21 cellular contexts compared by ENCODE assay signal in genomic region chr11:111312076-111312475, GRCh38. TPM values are rescaled to one million over a fixed set of nuclear protein-coding genes. Genes with fewer than 3 reads are reported as not detected.
"Had no signal": no experiment of that assay in that cellular context is flagged by ENCODE, and none has a peak within 500 bp of the region (broad histone marks: within the 10 kb centered on the region; RNA-seq: fewer than 3 reads in every experiment).

No MANE protein-coding gene starts in this region.

- H3K4me3 ChIP-seq: adrenal gland, MG63 had no signal

- ATAC-seq: activated CD4-positive, alpha-beta T cell treated with anti-CD3 and anti-CD28 coated beads for 36 hours; activated CD8-positive, alpha-beta T cell treated with anti-CD3 and anti-CD28 coated beads for 36 hours; PC-3; T-helper 17 cell had no signal

- H3K27ac ChIP-seq: adrenal gland had no signal

- H3K4me1 ChIP-seq: adrenal gland had no signal

- H3K27me3 ChIP-seq: adrenal gland had no signal

- H3K9me3 ChIP-seq: adrenal gland had no signal

- H3K36me3 ChIP-seq: adrenal gland, MG63 had no signal

- DNase-seq: activated CD4-positive, alpha-beta T cell treated with anti-CD3 and anti-CD28 coated beads for 36 hours; activated CD4-positive, CD25-positive, alpha-beta regulatory T cell; activated CD8-positive, alpha-beta memory T cell treated with anti-CD3 and anti-CD28 coated beads, Interleukin-2, amount 50 U/mL, for 4 hours; activated CD8-positive, alpha-beta T cell treated with anti-CD3 and anti-CD28 coated beads for 36 hours; activated naive CD4-positive, alpha-beta T cell treated with anti-CD3 and anti-CD28 coated beads, Interleukin-2, amount 50 U/mL, for 16 hours; activated naive CD8-positive, alpha-beta T cell treated with anti-CD3 and anti-CD28 coated beads, Interleukin-2, amount 10 ng/mL, durations not matched to agents 7 days and 5 days; adrenal gland; anterior cingulate cortex; caudate nucleus; MG63; MV-4-11; NCI-H1092 treated with DMSO at 0.1 percent for 48 hours; NCI-H1436 treated with DMSO at 0.1 percent for 48 hours; NCI-H187; NCI-H446 treated with DMSO at 0.1 percent for 48 hours; NCI-H526 treated with DMSO at 0.1 percent for 48 hours; PC-3; SHP77; T-helper 17 cell; T1000 had no signal

RNA-seq across cellular contexts. Expression of gene POU2AF3, which starts 13.7 kb away (rescaled TPM):
- total RNA-seq: activated CD4-positive, alpha-beta T cell treated with anti-CD3 and anti-CD28 coated beads for 36 hours; activated CD8-positive, alpha-beta T cell treated with anti-CD3 and anti-CD28 coated beads for 36 hours; activated naive CD8-positive, alpha-beta T cell treated with anti-CD3 and anti-CD28 coated beads, Interleukin-2, amount 10 ng/mL, durations not matched to agents 7 days and 5 days; PC-3; SK-MEL-5; T-helper 17 cell had no signal
